In the genomic region with DNA sequence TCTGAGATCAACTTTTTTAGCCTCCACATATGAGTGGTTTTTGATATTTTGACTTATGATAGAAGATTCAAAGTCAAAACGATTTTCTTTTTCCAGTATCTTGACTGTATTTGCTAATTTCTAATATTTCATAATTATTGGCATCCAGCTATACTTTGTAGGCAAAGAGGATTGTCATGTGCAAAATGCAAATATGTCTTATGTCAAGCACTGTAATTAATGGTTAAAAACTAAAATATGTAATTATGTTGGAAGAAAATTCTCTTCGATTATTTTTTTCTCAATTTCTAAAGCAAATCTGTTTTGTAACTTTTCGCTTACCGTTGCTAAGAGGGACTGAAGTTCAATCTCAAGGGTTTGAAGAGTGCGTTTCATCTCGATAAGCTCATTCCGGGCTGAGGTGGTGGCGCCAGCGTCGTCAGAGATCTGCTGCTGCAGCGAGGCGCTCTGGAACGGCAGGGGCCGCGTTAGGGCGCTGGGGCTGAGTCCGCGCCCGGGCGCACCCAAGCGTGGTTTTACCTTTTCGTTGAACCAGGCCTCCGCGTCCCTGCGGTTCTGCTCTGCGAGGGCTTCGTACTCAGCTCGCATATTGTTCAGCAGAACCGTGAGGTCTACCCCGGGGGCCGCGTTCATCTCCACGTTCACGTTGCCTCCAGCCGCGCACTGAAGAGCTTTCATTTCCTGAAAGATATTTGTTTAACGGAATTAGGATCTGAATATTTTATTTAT, we compare ENCODE assay signal across 9 cellular contexts. TPM values are rescaled to one million over a fixed set of nuclear protein-coding genes. Genes with fewer than 3 reads are reported as not detected.
DNase-seq lines count a peak whose midpoint lies in the region; ATAC-seq and TF ChIP-seq lines count a peak whose summit lies in the region.
"Had no signal": no experiment of that assay in that cellular context is flagged by ENCODE, and none has a peak within 500 bp of the region (broad histone marks: within the 10 kb centered on the region; RNA-seq: fewer than 3 reads in every experiment).

No MANE protein-coding gene starts in this region.

- peak overlapping the region; percentile 22 for H3K4me3 Mint-ChIP-seq in activated naive CD8-positive, alpha-beta T cell treated with anti-CD3 and anti-CD28 coated beads, Interleukin-2, amount 50 U/mL, for 24 hours
- peak overlapping the region; percentile 16 to 80 (median 60) for H3K4me3 Mint-ChIP-seq in naive thymus-derived CD8-positive, alpha-beta T cell
- H3K4me3 Mint-ChIP-seq in progenitor cell of endocrine pancreas (ENCODE audit: low read depth), result no peak overlapping the region

- no peak for TF ChIP-seq CTCF in progenitor cell of endocrine pancreas (IDR thresholded peaks at IDR 0.05; ENCODE audit: unreplicated experiment)

- H3K9ac ChIP-seq in BLaER1, result no peak overlapping the region

- H3K4me2 ChIP-seq in BLaER1, result 0 out of 2 replicates have a peak overlapping the region, but pooled peaks have one; percentile 25

- peaks cover 7% of the 10 kb centered on the region; the same call in 1 of the 2 replicates for H3K9me3 ChIP-seq in BLaER1

- H3K27me3 Mint-ChIP-seq in activated naive CD8-positive, alpha-beta T cell treated with anti-CD3 and anti-CD28 coated beads, Interleukin-2, amount 50 U/mL, for 24 hours, result peaks cover 60% of the 10 kb centered on the region
- H3K27me3 Mint-ChIP-seq in naive thymus-derived CD8-positive, alpha-beta T cell, result peaks cover 24 to 75% (median 66%) of the 10 kb centered on the region in 5 donors
- H3K27me3 Mint-ChIP-seq in progenitor cell of endocrine pancreas, result peaks cover 19% of the 10 kb centered on the region

- no peaks in the 10 kb centered on the region for H3K9me3 Mint-ChIP-seq in activated naive CD8-positive, alpha-beta T cell treated with anti-CD3 and anti-CD28 coated beads, Interleukin-2, amount 50 U/mL, for 24 hours
- H3K9me3 Mint-ChIP-seq in naive thymus-derived CD8-positive, alpha-beta T cell, result no peaks in the 10 kb centered on the region
- no peaks in the 10 kb centered on the region for H3K9me3 Mint-ChIP-seq in progenitor cell of endocrine pancreas (ENCODE audit: low read depth)

- no peak overlapping the region for H3K27ac ChIP-seq in BLaER1

- H3K27me3 ChIP-seq in BLaER1, result peaks cover 7% of the 10 kb centered on the region; the same call in 1 of the 2 replicates

- POLR2A ChIA-PET in naive thymus-derived CD8-positive, alpha-beta T cell (lab: Charles Lee), result no interaction called here

- H3K27ac Mint-ChIP-seq in activated naive CD8-positive, alpha-beta T cell treated with anti-CD3 and anti-CD28 coated beads, Interleukin-2, amount 50 U/mL, for 24 hours, result no peak overlapping the region
- peak overlapping the region in 1 of 10 donors; percentile 61 for H3K27ac Mint-ChIP-seq in naive thymus-derived CD8-positive, alpha-beta T cell
- H3K27ac Mint-ChIP-seq in progenitor cell of endocrine pancreas, result no peak overlapping the region

- H4K20me1 ChIP-seq in BLaER1, result no peaks in the 10 kb centered on the region

- ATAC-seq in activated naive CD8-positive, alpha-beta T cell treated with anti-CD3 and anti-CD28 coated beads, Interleukin-2, amount 50 U/mL, for 24 hours, result no peak
- peak; percentile 90 to 97 for ATAC-seq in naive thymus-derived CD8-positive, alpha-beta T cell
- no peak for ATAC-seq in GM19328 (IDR thresholded peaks at IDR 0.05; ENCODE audit: unreplicated experiment)

- DNase-seq in NCI-H1436 treated with DMSO at 0.1 percent for 48 hours (lab: John Stamatoyannopoulos, UW) (peak; percentile 6), progenitor cell of endocrine pancreas (ENCODE audit: low spot score, unreplicated experiment) (no peak), ureter (ENCODE audit: low spot score) (no peak), midbrain (lab: John Stamatoyannopoulos, UW) (no peak)
- peak; percentile 27 for DNase-seq in activated naive CD8-positive, alpha-beta T cell treated with anti-CD3 and anti-CD28 coated beads, Interleukin-2, amount 50 U/mL, for 24 hours
- peak in 5 of 10 donors; percentile 2 to 42 (median 14) for DNase-seq in naive thymus-derived CD8-positive, alpha-beta T cell
- DNase-seq: activated CD8-positive, alpha-beta memory T cell treated with anti-CD3 and anti-CD28 coated beads for 24 hours had no signal

- H3K36me3 Mint-ChIP-seq in activated naive CD8-positive, alpha-beta T cell treated with anti-CD3 and anti-CD28 coated beads, Interleukin-2, amount 50 U/mL, for 24 hours (ENCODE audit: low read depth), result no peaks in the 10 kb centered on the region
- no peaks in the 10 kb centered on the region for H3K36me3 Mint-ChIP-seq in naive thymus-derived CD8-positive, alpha-beta T cell
- no peaks in the 10 kb centered on the region for H3K36me3 Mint-ChIP-seq in progenitor cell of endocrine pancreas (ENCODE audit: insufficient read depth)

- no peaks in the 10 kb centered on the region for H3K4me1 Mint-ChIP-seq in activated naive CD8-positive, alpha-beta T cell treated with anti-CD3 and anti-CD28 coated beads, Interleukin-2, amount 50 U/mL, for 24 hours
- H3K4me1 Mint-ChIP-seq in naive thymus-derived CD8-positive, alpha-beta T cell, result peaks cover 2 to 8% (median 4%) of the 10 kb centered on the region in 4 donors
- H3K4me1 Mint-ChIP-seq in progenitor cell of endocrine pancreas (ENCODE audit: low read depth), result no peaks in the 10 kb centered on the region

- H3K4me1 ChIP-seq in BLaER1, result no peaks in the 10 kb centered on the region

- 0 out of 2 replicates have a peak overlapping the region, but pooled peaks have one; percentile 10 for H3K4me3 ChIP-seq in BLaER1

- no peaks in the 10 kb centered on the region for H3K36me3 ChIP-seq in BLaER1

RNA-seq across cellular contexts. Expression of gene KRT27, which starts 3.0 kb away (rescaled TPM):
- not detected for total RNA-seq in naive thymus-derived CD8-positive, alpha-beta T cell
- not detected for polyA plus RNA-seq in naive thymus-derived CD8-positive, alpha-beta T cell
- total RNA-seq in progenitor cell of endocrine pancreas (not detected in 2 replicates), ureter (2.0 TPM)

RNA-seq across cellular contexts. Expression of gene KRT26, which starts 7.3 kb away (rescaled TPM):
- total RNA-seq in naive thymus-derived CD8-positive, alpha-beta T cell, result not detected
- polyA plus RNA-seq in naive thymus-derived CD8-positive, alpha-beta T cell, result not detected
- not detected in 2 replicates for total RNA-seq in progenitor cell of endocrine pancreas
- total RNA-seq in ureter, result not detected

RNA-seq across cellular contexts. Expression of gene KRT28, which starts 20.4 kb away (rescaled TPM):
- total RNA-seq in naive thymus-derived CD8-positive, alpha-beta T cell, result not detected
- not detected for polyA plus RNA-seq in naive thymus-derived CD8-positive, alpha-beta T cell
- total RNA-seq in progenitor cell of endocrine pancreas, result not detected in 2 replicates
- not detected for total RNA-seq in ureter

RNA-seq across cellular contexts. Expression of gene KRT25, which starts 24.2 kb away (rescaled TPM):
- total RNA-seq in naive thymus-derived CD8-positive, alpha-beta T cell, result not detected
- polyA plus RNA-seq in naive thymus-derived CD8-positive, alpha-beta T cell, result not detected
- not detected in 2 replicates for total RNA-seq in progenitor cell of endocrine pancreas
- total RNA-seq in ureter, result not detected

RNA-seq across cellular contexts. Expression of gene KRT10, which starts 43.1 kb away (rescaled TPM):
- total RNA-seq in naive thymus-derived CD8-positive, alpha-beta T cell, result 10 to 100 TPM; 47.8 to 53.7 TPM
- polyA plus RNA-seq in naive thymus-derived CD8-positive, alpha-beta T cell, result 100 to 1,000 TPM; 185 to 239 (median 204) TPM
- total RNA-seq in progenitor cell of endocrine pancreas (33.1 and 37.5 TPM in 2 replicates), ureter (70.1 TPM)

Comparison
In these comparisons a context has a peak if more than half of its experiments do, and no peak if none do; other contexts are left out.
1. DNase-seq: peak in NCI-H1436 treated with DMSO at 0.1 percent for 48 hours (single experiment) and activated naive CD8-positive, alpha-beta T cell treated with anti-CD3 and anti-CD28 coated beads, Interleukin-2, amount 50 U/mL, for 24 hours (single experiment); none in progenitor cell of endocrine pancreas (single experiment), ureter (single experiment) and midbrain (single experiment).
2. ATAC-seq: peak in naive thymus-derived CD8-positive, alpha-beta T cell (2 of 2); none in activated naive CD8-positive, alpha-beta T cell treated with anti-CD3 and anti-CD28 coated beads, Interleukin-2, amount 50 U/mL, for 24 hours (single experiment) and GM19328 (single experiment).